ENCODE assay signal across 7 cellular contexts in the genomic region with DNA sequence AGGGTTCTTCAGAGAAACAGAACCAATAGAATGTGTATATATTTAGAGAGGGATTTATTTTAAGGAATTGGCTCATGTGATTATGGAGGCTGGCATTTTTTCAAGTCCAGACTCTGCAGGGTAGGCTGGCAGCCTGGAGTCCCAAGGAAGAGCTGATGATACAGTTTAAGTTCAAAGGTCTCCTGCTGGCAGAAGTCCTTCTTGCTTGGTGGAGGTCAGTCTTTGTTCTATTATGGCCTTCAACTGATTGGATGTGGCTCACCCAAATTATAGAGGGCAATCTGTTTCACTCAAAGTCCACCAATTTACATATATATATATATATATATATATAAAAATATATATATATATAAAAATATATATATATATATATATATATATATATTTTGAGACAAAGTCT.
"Had no signal": no experiment of that assay in that cellular context is flagged by ENCODE, and none has a peak within 500 bp of the region (broad histone marks: within the 10 kb centered on the region; RNA-seq: fewer than 3 reads in every experiment).

No MANE protein-coding gene starts in this region.

- H3K9ac ChIP-seq: KMS-11 had no signal

- FAIRE-seq: HepG2, HTR-8/SVneo had no signal

- H3K4me2 ChIP-seq: KMS-11 had no signal

- H3K27ac ChIP-seq: HL-60, KMS-11 had no signal

- ATAC-seq: HepG2 had no signal

- DNase-seq: IMR-90, KBM-7, KG1 had no signal
